ENCODE assay signal across 13 cellular contexts in genomic region chr15:62606376-62607164, GRCh38.
DNase-seq lines count a peak whose midpoint lies in the region; ATAC-seq and TF ChIP-seq lines count a peak whose summit lies in the region.
"Had no signal": no experiment of that assay in that cellular context is flagged by ENCODE, and none has a peak within 500 bp of the region (broad histone marks: within the 10 kb centered on the region; RNA-seq: fewer than 3 reads in every experiment).

No MANE protein-coding gene starts in this region.

- H3K36me3 ChIP-seq in Caco-2 (ENCODE audit: control insufficient read depth, insufficient read depth, low read length) (no peaks in the 10 kb centered on the region), Panc1 (ENCODE audit: control insufficient read depth, insufficient read depth, low read length) (no peaks in the 10 kb centered on the region), mucosa of descending colon (ENCODE audit: low read depth) (no peaks in the 10 kb centered on the region)
- H3K36me3 ChIP-seq: HAP-1 had no signal

- CTCF ChIA-PET in Caco-2 (lab: Charles Lee) (no interaction called here), Panc1 (lab: Charles Lee) (no interaction called here)

- in situ Hi-C loops in Panc1 (cut with HindIII; ENCODE audit: low pct_unique_long_range_greater_than_20kb, low sequenced_read_pairs): no loop called here

- H3K27me3 ChIP-seq in Caco-2 (replicated peaks; ENCODE audit: control insufficient read depth, insufficient read depth, low read length) (no peaks in the 10 kb centered on the region), Panc1 (ENCODE audit: control insufficient read depth, insufficient read depth, low read length) (no peaks in the 10 kb centered on the region)

- peaks cover 8% of the 10 kb centered on the region; the same call in 1 of the 2 replicates for H3K4me1 ChIP-seq in Caco-2
- H3K4me1 ChIP-seq in Panc1 (ENCODE audit: control insufficient read depth, insufficient read depth, low read length): peaks cover 4% of the 10 kb centered on the region; the same call in 1 of the 2 replicates
- H3K4me1 ChIP-seq in mucosa of descending colon (ENCODE audit: low read depth): peaks cover 23% of the 10 kb centered on the region

- BruUV-seq in Caco-2 (replicated peaks; lab: Mats Ljungman, UMichigan) (no TSS peak), Panc1 (replicated peaks; lab: Mats Ljungman, UMichigan) (no TSS peak)

- DNase-seq in Caco-2 (no peak), Panc1 (ENCODE audit: low read depth, low spot score) (no peak), epithelial cell of esophagus (ENCODE audit: low read depth) (peak; percentile 73), osteocyte (ENCODE audit: extremely low spot score, unreplicated experiment) (no peak), mucosa of descending colon (no peak), endothelial cell (ENCODE audit: low spot score) (no peak)
- DNase-seq in stimulated activated naive CD4-positive, alpha-beta T cell treated with Interleukin-2 at 50 U/mL for 16 hours (lab: John Stamatoyannopoulos, UW): no peak
- DNase-seq: aorta, naive B cell, NCI-H1694, SHP77 treated with DMSO at 0.1 percent for 48 hours had no signal

- H3K9me3 Mint-ChIP-seq in Caco-2 (ENCODE audit: unreplicated experiment) (no peaks in the 10 kb centered on the region), osteocyte (ENCODE audit: unreplicated experiment) (no peaks in the 10 kb centered on the region), endothelial cell (ENCODE audit: unreplicated experiment) (no peaks in the 10 kb centered on the region)

- TF ChIP-seq CTCF in Caco-2 (IDR thresholded peaks at IDR 0.05; ENCODE audit: insufficient read depth in 1 of 2, low read depth in 1 of 2, low read length in 1 of 2, severe bottlenecking in 1 of 2, unreplicated experiment in 1 of 2) (no peak), Panc1 (IDR thresholded peaks at IDR 0.05) (no peak), epithelial cell of esophagus (IDR thresholded peaks at IDR 0.05; ENCODE audit: insufficient read depth, low read depth, low read length, missing control alignments) (no peak), osteocyte (IDR thresholded peaks at IDR 0.05) (no peak), mucosa of descending colon (IDR thresholded peaks at IDR 0.05) (no peak), endothelial cell (IDR thresholded peaks at IDR 0.05; ENCODE audit: unreplicated experiment) (no peak)

- H3K9me3 ChIP-seq in Caco-2 (no peaks in the 10 kb centered on the region), Panc1 (ENCODE audit: control insufficient read depth, insufficient read depth, low read depth, low read length) (no peaks in the 10 kb centered on the region), mucosa of descending colon (no peaks in the 10 kb centered on the region)
- H3K9me3 ChIP-seq: HAP-1 had no signal

- H3K4me1 Mint-ChIP-seq in Caco-2 (ENCODE audit: low read depth, unreplicated experiment) (peaks cover 28% of the 10 kb centered on the region), osteocyte (ENCODE audit: unreplicated experiment) (peaks cover 33% of the 10 kb centered on the region), endothelial cell (ENCODE audit: unreplicated experiment) (no peaks in the 10 kb centered on the region)
- H3K4me1 Mint-ChIP-seq: naive B cell had no signal

- intact Hi-C loops in Caco-2 (cut with micrococcal nuclease; ENCODE audit: unreplicated experiment): no loop called here
- intact Hi-C loops in Panc1 (cut with micrococcal nuclease; ENCODE audit: unreplicated experiment): no loop called here
- intact Hi-C loops in mucosa of descending colon (cut with DNase I, micrococcal nuclease): no loop called here

- H3K27ac Mint-ChIP-seq in Caco-2 (ENCODE audit: unreplicated experiment): peak overlapping the region; percentile 78
- H3K27ac Mint-ChIP-seq in osteocyte (ENCODE audit: unreplicated experiment): peak overlapping the region; percentile 72
- H3K27ac Mint-ChIP-seq in endothelial cell (ENCODE audit: unreplicated experiment): no peak overlapping the region
- H3K27ac Mint-ChIP-seq: naive B cell had no signal

- H3K36me3 Mint-ChIP-seq in Caco-2 (ENCODE audit: insufficient read depth, unreplicated experiment) (peaks cover 27% of the 10 kb centered on the region), osteocyte (ENCODE audit: unreplicated experiment) (no peaks in the 10 kb centered on the region), endothelial cell (ENCODE audit: low read depth, unreplicated experiment) (no peaks in the 10 kb centered on the region)
- H3K36me3 Mint-ChIP-seq: naive B cell had no signal

- no peaks in the 10 kb centered on the region for H3K27me3 Mint-ChIP-seq in Caco-2 (ENCODE audit: insufficient read depth, unreplicated experiment)
- H3K27me3 Mint-ChIP-seq in osteocyte (ENCODE audit: unreplicated experiment): peaks cover 6% of the 10 kb centered on the region
- H3K27me3 Mint-ChIP-seq in endothelial cell (ENCODE audit: unreplicated experiment): peaks cover 3% of the 10 kb centered on the region

- POLR2A ChIA-PET in Caco-2 (lab: Charles Lee): no interaction called here
- POLR2A ChIA-PET in Panc1 (lab: Charles Lee): no interaction called here

- no peak overlapping the region for H3K27ac ChIP-seq in Panc1 (ENCODE audit: low read length)

- H3K4me3 ChIP-seq in Caco-2 (ENCODE audit: low read depth, low read length): no peak overlapping the region
- H3K4me3 ChIP-seq in Panc1 (ENCODE audit: low read depth in 2 of 2, low read length in 2 of 2): no peak overlapping the region
- H3K4me3 ChIP-seq in epithelial cell of esophagus (ENCODE audit: low read length): no peak overlapping the region
- H3K4me3 ChIP-seq in mucosa of descending colon: no peak overlapping the region
- H3K4me3 ChIP-seq: HAP-1 had no signal

- ATAC-seq in Panc1: peak; percentile 88
- no peak for ATAC-seq in GM21367 (IDR thresholded peaks at IDR 0.05; ENCODE audit: unreplicated experiment)
- ATAC-seq in mucosa of descending colon: no peak

- H3K4me3 Mint-ChIP-seq in Caco-2 (ENCODE audit: unreplicated experiment) (no peak overlapping the region), osteocyte (ENCODE audit: unreplicated experiment) (no peak overlapping the region), endothelial cell (ENCODE audit: unreplicated experiment) (no peak overlapping the region)
- H3K4me3 Mint-ChIP-seq: naive B cell had no signal
